3 cellular contexts compared by ENCODE assay signal in the genomic region with DNA sequence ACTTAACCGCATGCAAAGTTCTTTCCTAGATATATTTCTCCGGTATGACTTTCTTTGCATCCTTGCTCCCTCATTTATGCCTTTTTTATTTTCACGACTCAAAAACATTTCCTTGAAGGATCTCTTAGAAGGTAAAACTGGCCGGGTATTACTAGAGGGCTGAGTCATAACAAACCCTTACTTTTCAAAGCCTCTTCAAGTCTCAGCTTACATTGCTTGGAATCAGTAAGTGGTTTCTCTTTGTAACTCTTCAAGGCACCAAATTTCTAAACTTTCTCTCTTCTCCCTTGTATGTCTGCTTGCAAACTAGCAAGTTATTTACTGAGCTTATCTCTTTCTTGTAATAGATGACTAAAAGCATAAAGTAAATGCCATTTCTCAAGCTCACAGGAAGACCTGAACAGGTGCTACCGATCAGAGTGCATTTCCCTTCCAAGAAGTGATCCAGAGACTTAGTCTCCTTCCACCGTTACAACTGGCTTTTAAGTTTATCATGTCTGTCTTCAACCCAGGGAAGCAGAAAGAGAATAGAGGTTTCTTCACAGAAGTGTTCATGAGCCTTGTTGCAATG.
TF ChIP-seq lines count a peak whose summit lies in the region.

No MANE protein-coding gene starts in this region.

TF ChIP-seq in SK-N-SH treated with all-trans-retinoic acid at 6 μM for 48 hours, 23 proteins besides CTCF, POLR2A, EP300 and RAD21 (continues in another document):
- TF ChIP-seq, protein P1, sequence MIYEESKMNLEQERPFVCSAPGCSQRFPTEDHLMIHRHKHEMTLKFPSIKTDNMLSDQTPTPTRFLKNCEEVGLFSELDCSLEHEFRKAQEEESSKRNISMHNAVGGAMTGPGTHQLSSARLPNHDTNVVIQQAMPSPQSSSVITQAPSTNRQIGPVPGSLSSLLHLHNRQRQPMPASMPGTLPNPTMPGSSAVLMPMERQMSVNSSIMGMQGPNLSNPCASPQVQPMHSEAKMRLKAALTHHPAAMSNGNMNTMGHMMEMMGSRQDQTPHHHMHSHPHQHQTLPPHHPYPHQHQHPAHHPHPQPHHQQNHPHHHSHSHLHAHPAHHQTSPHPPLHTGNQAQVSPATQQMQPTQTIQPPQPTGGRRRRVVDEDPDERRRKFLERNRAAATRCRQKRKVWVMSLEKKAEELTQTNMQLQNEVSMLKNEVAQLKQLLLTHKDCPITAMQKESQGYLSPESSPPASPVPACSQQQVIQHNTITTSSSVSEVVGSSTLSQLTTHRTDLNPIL (CRISPR knock-in tag; IDR thresholded peaks at IDR 0.05; ENCODE audit: low read depth): no peak
- TF ChIP-seq, protein P2, sequence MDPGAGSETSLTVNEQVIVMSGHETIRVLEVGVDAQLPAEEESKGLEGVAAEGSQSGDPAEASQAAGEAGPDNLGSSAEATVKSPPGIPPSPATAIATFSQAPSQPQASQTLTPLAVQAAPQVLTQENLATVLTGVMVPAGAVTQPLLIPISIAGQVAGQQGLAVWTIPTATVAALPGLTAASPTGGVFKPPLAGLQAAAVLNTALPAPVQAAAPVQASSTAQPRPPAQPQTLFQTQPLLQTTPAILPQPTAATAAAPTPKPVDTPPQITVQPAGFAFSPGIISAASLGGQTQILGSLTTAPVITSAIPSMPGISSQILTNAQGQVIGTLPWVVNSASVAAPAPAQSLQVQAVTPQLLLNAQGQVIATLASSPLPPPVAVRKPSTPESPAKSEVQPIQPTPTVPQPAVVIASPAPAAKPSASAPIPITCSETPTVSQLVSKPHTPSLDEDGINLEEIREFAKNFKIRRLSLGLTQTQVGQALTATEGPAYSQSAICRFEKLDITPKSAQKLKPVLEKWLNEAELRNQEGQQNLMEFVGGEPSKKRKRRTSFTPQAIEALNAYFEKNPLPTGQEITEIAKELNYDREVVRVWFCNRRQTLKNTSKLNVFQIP (CRISPR knock-in tag; IDR thresholded peaks at IDR 0.05; ENCODE audit: borderline replicate concordance, low read depth): no peak
- TF ChIP-seq ISL1 (CRISPR knock-in tag; IDR thresholded peaks at IDR 0.05) (no peak), TCF4 (CRISPR knock-in tag; IDR thresholded peaks at IDR 0.05; ENCODE audit: borderline replicate concordance) (no peak), OSR1 (CRISPR knock-in tag; IDR thresholded peaks at IDR 0.05) (no peak), ZFP30 (CRISPR knock-in tag; IDR thresholded peaks at IDR 0.05) (no peak), ZNF70 (CRISPR knock-in tag; IDR thresholded peaks at IDR 0.05) (no peak), ARNTL (CRISPR knock-in tag; IDR thresholded peaks at IDR 0.05; ENCODE audit: borderline replicate concordance, low read depth) (no peak), ZC3H10 (CRISPR knock-in tag; IDR thresholded peaks at IDR 0.05) (no peak), RARB (CRISPR knock-in tag; IDR thresholded peaks at IDR 0.05) (no peak), CSDC2 (CRISPR knock-in tag; IDR thresholded peaks at IDR 0.05) (no peak), ESRRG (CRISPR knock-in tag; IDR thresholded peaks at IDR 0.05) (no peak), BACH2 (CRISPR knock-in tag; IDR thresholded peaks at IDR 0.05; ENCODE audit: borderline replicate concordance) (no peak)
- TF ChIP-seq, protein P3, sequence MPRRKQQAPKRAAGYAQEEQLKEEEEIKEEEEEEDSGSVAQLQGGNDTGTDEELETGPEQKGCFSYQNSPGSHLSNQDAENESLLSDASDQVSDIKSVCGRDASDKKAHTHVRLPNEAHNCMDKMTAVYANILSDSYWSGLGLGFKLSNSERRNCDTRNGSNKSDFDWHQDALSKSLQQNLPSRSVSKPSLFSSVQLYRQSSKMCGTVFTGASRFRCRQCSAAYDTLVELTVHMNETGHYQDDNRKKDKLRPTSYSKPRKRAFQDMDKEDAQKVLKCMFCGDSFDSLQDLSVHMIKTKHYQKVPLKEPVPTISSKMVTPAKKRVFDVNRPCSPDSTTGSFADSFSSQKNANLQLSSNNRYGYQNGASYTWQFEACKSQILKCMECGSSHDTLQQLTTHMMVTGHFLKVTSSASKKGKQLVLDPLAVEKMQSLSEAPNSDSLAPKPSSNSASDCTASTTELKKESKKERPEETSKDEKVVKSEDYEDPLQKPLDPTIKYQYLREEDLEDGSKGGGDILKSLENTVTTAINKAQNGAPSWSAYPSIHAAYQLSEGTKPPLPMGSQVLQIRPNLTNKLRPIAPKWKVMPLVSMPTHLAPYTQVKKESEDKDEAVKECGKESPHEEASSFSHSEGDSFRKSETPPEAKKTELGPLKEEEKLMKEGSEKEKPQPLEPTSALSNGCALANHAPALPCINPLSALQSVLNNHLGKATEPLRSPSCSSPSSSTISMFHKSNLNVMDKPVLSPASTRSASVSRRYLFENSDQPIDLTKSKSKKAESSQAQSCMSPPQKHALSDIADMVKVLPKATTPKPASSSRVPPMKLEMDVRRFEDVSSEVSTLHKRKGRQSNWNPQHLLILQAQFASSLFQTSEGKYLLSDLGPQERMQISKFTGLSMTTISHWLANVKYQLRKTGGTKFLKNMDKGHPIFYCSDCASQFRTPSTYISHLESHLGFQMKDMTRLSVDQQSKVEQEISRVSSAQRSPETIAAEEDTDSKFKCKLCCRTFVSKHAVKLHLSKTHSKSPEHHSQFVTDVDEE (CRISPR knock-in tag; IDR thresholded peaks at IDR 0.05): no peak

TF ChIP-seq in SK-N-SH, 30 proteins besides CTCF, POLR2A, EP300 and RAD21:
- no peak for TF ChIP-seq RCOR1 (IDR thresholded peaks at IDR 0.05; ENCODE audit: low read length)
- no peak for TF ChIP-seq RFX5 (IDR thresholded peaks at IDR 0.05; ENCODE audit: low read length)
- TF ChIP-seq ZBTB33 (IDR thresholded peaks at IDR 0.05; ENCODE audit: borderline replicate concordance, low read depth): no peak
- no peak for TF ChIP-seq FOXM1 (IDR thresholded peaks at IDR 0.05; ENCODE audit: low read depth)
- TF ChIP-seq TCF12 (IDR thresholded peaks at IDR 0.05): no peak

TF ChIP-seq in IMR-90, 13 proteins besides CTCF, POLR2A, EP300 and RAD21:
- TF ChIP-seq CEBPB (IDR thresholded peaks at IDR 0.05; ENCODE audit: low read depth, low read length): no peak
- no peak for TF ChIP-seq BHLHE40 (IDR thresholded peaks at IDR 0.05; ENCODE audit: low read depth, low read length)
- TF ChIP-seq MAZ (IDR thresholded peaks at IDR 0.05; ENCODE audit: borderline replicate concordance, low read depth, low read length): no peak
- TF ChIP-seq, protein P4, sequence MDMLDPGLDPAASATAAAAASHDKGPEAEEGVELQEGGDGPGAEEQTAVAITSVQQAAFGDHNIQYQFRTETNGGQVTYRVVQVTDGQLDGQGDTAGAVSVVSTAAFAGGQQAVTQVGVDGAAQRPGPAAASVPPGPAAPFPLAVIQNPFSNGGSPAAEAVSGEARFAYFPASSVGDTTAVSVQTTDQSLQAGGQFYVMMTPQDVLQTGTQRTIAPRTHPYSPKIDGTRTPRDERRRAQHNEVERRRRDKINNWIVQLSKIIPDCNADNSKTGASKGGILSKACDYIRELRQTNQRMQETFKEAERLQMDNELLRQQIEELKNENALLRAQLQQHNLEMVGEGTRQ (IDR thresholded peaks at IDR 0.05; ENCODE audit: low read depth, low read length): no peak
